1 cellular context compared by ENCODE assay signal in genomic region chr16:78666318-78666717, GRCh38.
A peak's percentile ranks its signal among the peaks of the same experiment; 100 is the strongest.
TF ChIP-seq lines count a peak whose summit lies in the region.

No MANE protein-coding gene starts in this region.

TF ChIP-seq in A549, 52 proteins besides CTCF, POLR2A, EP300 and RAD21:
- TF ChIP-seq, protein P1, sequence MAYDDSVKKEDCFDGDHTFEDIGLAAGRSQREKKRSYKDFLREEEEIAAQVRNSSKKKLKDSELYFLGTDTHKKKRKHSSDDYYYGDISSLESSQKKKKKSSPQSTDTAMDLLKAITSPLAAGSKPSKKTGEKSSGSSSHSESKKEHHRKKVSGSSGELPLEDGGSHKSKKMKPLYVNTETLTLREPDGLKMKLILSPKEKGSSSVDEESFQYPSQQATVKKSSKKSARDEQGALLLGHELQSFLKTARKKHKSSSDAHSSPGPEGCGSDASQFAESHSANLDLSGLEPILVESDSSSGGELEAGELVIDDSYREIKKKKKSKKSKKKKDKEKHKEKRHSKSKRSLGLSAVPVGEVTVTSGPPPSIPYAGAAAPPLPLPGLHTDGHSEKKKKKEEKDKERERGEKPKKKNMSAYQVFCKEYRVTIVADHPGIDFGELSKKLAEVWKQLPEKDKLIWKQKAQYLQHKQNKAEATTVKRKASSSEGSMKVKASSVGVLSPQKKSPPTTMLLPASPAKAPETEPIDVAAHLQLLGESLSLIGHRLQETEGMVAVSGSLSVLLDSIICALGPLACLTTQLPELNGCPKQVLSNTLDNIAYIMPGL (CRISPR knock-in tag; IDR thresholded peaks at IDR 0.05; ENCODE audit: borderline replicate concordance): no peak
- TF ChIP-seq FOSL2 (IDR thresholded peaks at IDR 0.05) (no peak), FOSL2 (CRISPR knock-in tag; IDR thresholded peaks at IDR 0.05) (no peak), HDAC2 (IDR thresholded peaks at IDR 0.05) (no peak), CHD2 (IDR thresholded peaks at IDR 0.05; ENCODE audit: low read length, partially characterized antibody) (no peak), MAFK (IDR thresholded peaks at IDR 0.05; ENCODE audit: partially characterized antibody) (peak; percentile 95)
